24 cellular contexts compared by ENCODE assay signal in the genomic region with DNA sequence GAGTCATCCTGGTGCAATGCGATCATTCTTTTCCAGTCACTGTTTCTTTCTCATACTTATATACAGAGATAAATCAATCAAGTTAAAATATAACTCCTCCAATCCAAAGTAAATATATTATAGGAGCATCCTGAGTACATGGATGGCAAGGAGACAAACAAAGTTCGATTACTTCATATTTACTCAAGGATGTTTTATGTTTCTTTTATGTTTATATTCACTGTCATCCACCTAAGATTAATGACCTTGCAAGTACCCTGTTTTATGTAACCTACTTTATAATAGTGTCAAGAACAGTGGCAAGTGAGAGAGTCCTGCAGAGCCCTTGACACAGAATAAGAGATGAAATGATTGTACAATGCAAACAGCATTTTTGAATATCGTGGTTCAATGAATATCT. TPM values are rescaled to one million over a fixed set of nuclear protein-coding genes. Genes with fewer than 3 reads are reported as not detected.
"Had no signal": no experiment of that assay in that cellular context is flagged by ENCODE, and none has a peak within 500 bp of the region (broad histone marks: within the 10 kb centered on the region; RNA-seq: fewer than 3 reads in every experiment).

Gene UGT2B11, minus strand, starts transcription at position 33 of the 400 bp plus-strand sequence. Its CDS starts 26 bp downstream, at position 7.

- H3K27ac ChIP-seq: heart left ventricle, parathyroid adenoma, prostate gland, testis, tibial nerve had no signal

- H3K4me1 ChIP-seq: heart left ventricle, parathyroid adenoma, prostate gland, testis, tibial nerve had no signal

- H3K4me3 ChIP-seq: heart left ventricle, lung, prostate gland, testis, tibial nerve had no signal

- DNase-seq: dermis blood vessel endothelial cell; effector CD4-positive, alpha-beta T cell; foreskin melanocyte; heart left ventricle; hippocampal formation; left colon; left ventricle myocardium superior; mesenchymal stem cell; midbrain; naive B cell; occipital lobe; retina; stimulated activated CD4-positive, alpha-beta T cell treated with anti-CD3 and anti-CD28 coated beads, Interleukin-2, amount 100 ng/mL, for 24 hours; stimulated activated CD4-positive, alpha-beta T cell treated with anti-CD3 and anti-CD28 coated beads, Interleukin-4, amount 100 ng/mL, for 4 hours; stimulated activated naive B cell treated with anti-CD40 and anti-IgM and Interleukin-4, amounts not matched to agents 10 μg/mL and 1 μg/mL and 100 μg/mL, for 72 hours; stimulated activated naive CD8-positive, alpha-beta T cell treated with anti-CD3 and anti-CD28 coated beads, Interleukin-15, amount 100 ng/mL, for 72 hours; testis had no signal

- H3K9me3 ChIP-seq: heart left ventricle, prostate gland, testis, tibial nerve had no signal

- FAIRE-seq: colon had no signal

- ATAC-seq: heart left ventricle; left colon; left ventricle myocardium superior; sciatic nerve; stimulated activated naive B cell treated with anti-CD40 and anti-IgM and Interleukin-4, amounts not matched to agents 10 μg/mL and 1 μg/mL and 100 μg/mL, for 72 hours; stimulated activated naive CD8-positive, alpha-beta T cell treated with anti-CD3 and anti-CD28 coated beads, Interleukin-15, amount 100 ng/mL, for 72 hours had no signal

RNA-seq across cellular contexts. Expression of gene UGT2B11, which starts in this region (rescaled TPM):
- polyA plus RNA-seq: esophagus, heart left ventricle, lung had no signal
